1 cellular context compared by ENCODE assay signal in the genomic region with DNA sequence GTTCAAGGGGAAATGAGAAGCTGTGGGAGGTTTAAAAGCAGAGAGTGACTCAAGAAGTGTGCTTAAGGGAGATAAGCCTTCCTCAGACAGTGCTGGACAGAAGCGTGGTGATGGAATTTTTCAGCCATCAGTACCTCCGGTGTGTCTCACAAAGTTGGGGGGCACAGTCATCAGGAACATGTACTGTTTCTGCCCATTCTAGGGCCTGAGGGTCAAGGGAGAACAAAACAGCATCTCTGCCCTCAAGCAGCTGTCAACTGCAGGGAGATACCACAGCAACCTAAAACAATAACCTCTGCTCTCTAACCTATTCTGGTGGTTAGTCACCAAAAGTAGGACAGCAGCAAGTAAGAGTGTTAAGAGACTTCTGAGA.
A peak's percentile ranks its signal among the peaks of the same experiment; 100 is the strongest.
TF ChIP-seq lines count a peak whose summit lies in the region.

No MANE protein-coding gene starts in this region.

TF ChIP-seq in K562, 482 proteins besides CTCF, POLR2A, EP300 and RAD21 (continued from another document and continues in another):
- TF ChIP-seq, protein P1, sequence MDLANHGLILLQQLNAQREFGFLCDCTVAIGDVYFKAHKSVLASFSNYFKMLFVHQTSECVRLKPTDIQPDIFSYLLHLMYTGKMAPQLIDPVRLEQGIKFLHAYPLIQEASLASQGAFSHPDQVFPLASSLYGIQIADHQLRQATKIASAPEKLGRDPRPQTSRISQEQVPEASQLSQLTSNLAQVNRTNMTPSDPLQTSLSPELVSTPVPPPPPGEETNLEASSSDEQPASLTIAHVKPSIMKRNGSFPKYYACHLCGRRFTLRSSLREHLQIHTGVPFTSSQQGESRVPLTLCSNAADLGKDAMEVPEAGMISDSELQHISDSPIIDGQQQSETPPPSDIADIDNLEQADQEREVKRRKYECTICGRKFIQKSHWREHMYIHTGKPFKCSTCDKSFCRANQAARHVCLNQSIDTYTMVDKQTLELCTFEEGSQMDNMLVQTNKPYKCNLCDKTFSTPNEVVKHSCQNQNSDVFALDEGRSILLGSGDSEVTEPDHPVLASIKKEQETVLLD (IDR thresholded peaks at IDR 0.05): no peak
- TF ChIP-seq, protein P2, sequence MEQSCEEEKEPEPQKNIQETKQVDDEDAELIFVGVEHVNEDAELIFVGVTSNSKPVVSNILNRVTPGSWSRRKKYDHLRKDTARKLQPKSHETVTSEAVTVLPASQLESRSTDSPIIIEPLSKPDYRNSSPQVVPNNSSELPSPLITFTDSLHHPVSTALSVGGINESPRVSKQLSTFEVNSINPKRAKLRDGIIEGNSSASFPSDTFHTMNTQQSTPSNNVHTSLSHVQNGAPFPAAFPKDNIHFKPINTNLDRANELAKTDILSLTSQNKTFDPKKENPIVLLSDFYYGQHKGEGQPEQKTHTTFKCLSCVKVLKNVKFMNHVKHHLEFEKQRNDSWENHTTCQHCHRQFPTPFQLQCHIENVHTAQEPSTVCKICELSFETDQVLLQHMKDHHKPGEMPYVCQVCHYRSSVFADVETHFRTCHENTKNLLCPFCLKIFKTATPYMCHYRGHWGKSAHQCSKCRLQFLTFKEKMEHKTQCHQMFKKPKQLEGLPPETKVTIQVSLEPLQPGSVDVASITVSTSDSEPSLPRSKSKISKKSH (CRISPR knock-in tag; IDR thresholded peaks at IDR 0.05): no peak
- TF ChIP-seq, protein P3, sequence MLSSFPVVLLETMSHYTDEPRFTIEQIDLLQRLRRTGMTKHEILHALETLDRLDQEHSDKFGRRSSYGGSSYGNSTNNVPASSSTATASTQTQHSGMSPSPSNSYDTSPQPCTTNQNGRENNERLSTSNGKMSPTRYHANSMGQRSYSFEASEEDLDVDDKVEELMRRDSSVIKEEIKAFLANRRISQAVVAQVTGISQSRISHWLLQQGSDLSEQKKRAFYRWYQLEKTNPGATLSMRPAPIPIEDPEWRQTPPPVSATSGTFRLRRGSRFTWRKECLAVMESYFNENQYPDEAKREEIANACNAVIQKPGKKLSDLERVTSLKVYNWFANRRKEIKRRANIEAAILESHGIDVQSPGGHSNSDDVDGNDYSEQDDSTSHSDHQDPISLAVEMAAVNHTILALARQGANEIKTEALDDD (IDR thresholded peaks at IDR 0.05): peak; percentile 79
- TF ChIP-seq DPF2 (IDR thresholded peaks at IDR 0.05) (peak; percentile 98), NBN (IDR thresholded peaks at IDR 0.05; ENCODE audit: low read depth) (peak; percentile 45; the same call in 1 of the 2 replicates), NCOR1 (IDR thresholded peaks at IDR 0.05) (peak; percentile 90), FOXA3 (CRISPR knock-in tag; conservative IDR thresholded peaks at IDR 0.05 in 1 of 2, IDR thresholded peaks at IDR 0.05 in 1 of 2) (no peak), SMARCE1 (IDR thresholded peaks at IDR 0.05) (peak; percentile 98), MCM5 (IDR thresholded peaks at IDR 0.05; ENCODE audit: low read depth) (no peak), CAMTA2 (CRISPR knock-in tag; conservative IDR thresholded peaks at IDR 0.05) (no peak), KDM1A (IDR thresholded peaks at IDR 0.05) (peak; percentile 98; a peak in 3 of 4 replicates), MYNN (IDR thresholded peaks at IDR 0.05) (peak; percentile 63; the same call in 1 of the 2 replicates), MYNN (CRISPR knock-in tag; IDR thresholded peaks at IDR 0.05) (no peak), CREM (IDR thresholded peaks at IDR 0.05; ENCODE audit: low read depth) (peak; percentile 46; the same call in 1 of the 2 replicates), HIVEP1 (CRISPR knock-in tag; IDR thresholded peaks at IDR 0.05) (no peak), SOX6 (IDR thresholded peaks at IDR 0.05) (peak; percentile 59; the same call in 1 of the 2 replicates), HMGN3 (IDR thresholded peaks at IDR 0.05; ENCODE audit: borderline replicate concordance, extremely low read depth, insufficient read length, low read depth, low read length) (peak; percentile 43), JUN (IDR thresholded peaks at IDR 0.05; ENCODE audit: borderline replicate concordance, low read depth, low read length) (peak; percentile 72), JUN (CRISPR knock-in tag; IDR thresholded peaks at IDR 0.05; ENCODE audit: borderline replicate concordance) (no peak), ZNF175 (CRISPR knock-in tag; IDR thresholded peaks at IDR 0.05; ENCODE audit: low read depth) (0 out of 2 replicates have a peak, but pooled peaks have one; percentile 23), CCNT2 (IDR thresholded peaks at IDR 0.05; ENCODE audit: borderline replicate concordance, extremely low read depth, insufficient read length, low read depth, low read length) (peak; percentile 84), GATA2 (CRISPR knock-in tag; IDR thresholded peaks at IDR 0.05) (peak; percentile 76), JUND (IDR thresholded peaks at IDR 0.05; ENCODE audit: borderline replicate concordance, low read depth, low read length) (peak; percentile 91), JUND (tag; IDR thresholded peaks at IDR 0.05; ENCODE audit: borderline replicate concordance, low read depth, low read length) (peak; percentile 70; the same call in 1 of the 3 replicates), TAL1 (IDR thresholded peaks at IDR 0.05) (peak; percentile 86), SMARCC2 (IDR thresholded peaks at IDR 0.05; ENCODE audit: low read depth) (peak; percentile 90), ZC3H11A (IDR thresholded peaks at IDR 0.05; ENCODE audit: low read depth, low read length) (no peak), TSC22D4 (tag; IDR thresholded peaks at IDR 0.05) (no peak), FOSL1 (tag; conservative IDR thresholded peaks at IDR 0.05) (peak; percentile 24), CTBP1 (IDR thresholded peaks at IDR 0.05; ENCODE audit: borderline replicate concordance) (peak; percentile 67; the same call in 1 of the 2 replicates), ETV6 (IDR thresholded peaks at IDR 0.05; ENCODE audit: borderline replicate concordance in 1 of 2, low read depth in 2 of 2, low read length in 1 of 2) (no peak), ETV6 (CRISPR knock-in tag; IDR thresholded peaks at IDR 0.05; ENCODE audit: borderline replicate concordance) (no peak), SRSF1 (IDR thresholded peaks at IDR 0.05; ENCODE audit: low read depth, low read length) (no peak), POU5F1 (IDR thresholded peaks at IDR 0.05; ENCODE audit: borderline replicate concordance, low read depth, low read length, partially characterized antibody) (no peak), ARNT (IDR thresholded peaks at IDR 0.05) (peak in 1 of 2 experiments; percentile 68; a peak in 1 of 4 replicates), STAT5A (IDR thresholded peaks at IDR 0.05; ENCODE audit: borderline replicate concordance, low read length) (peak; percentile 80), NFXL1 (CRISPR knock-in tag; IDR thresholded peaks at IDR 0.05) (no peak), SMAD4 (CRISPR knock-in tag; conservative IDR thresholded peaks at IDR 0.05) (peak; percentile 66; the same call in 1 of the 2 replicates), MTA2 (IDR thresholded peaks at IDR 0.05; ENCODE audit: low read depth) (peak; percentile 88), ARHGAP35 (IDR thresholded peaks at IDR 0.05; ENCODE audit: partially characterized antibody) (no peak), SMARCA4 (IDR thresholded peaks at IDR 0.05) (peak; percentile 97), TEAD4 (IDR thresholded peaks at IDR 0.05; ENCODE audit: low read length) (peak; percentile 92), TEAD4 (CRISPR knock-in tag; IDR thresholded peaks at IDR 0.05; ENCODE audit: borderline replicate concordance) (no peak), KLF16 (IDR thresholded peaks at IDR 0.05) (peak; percentile 82), IRF2 (CRISPR knock-in tag; IDR thresholded peaks at IDR 0.05) (no peak), CC2D1A (IDR thresholded peaks at IDR 0.05) (0 out of 2 replicates have a peak, but pooled peaks have one; percentile 32), HSF4 (CRISPR knock-in tag; IDR thresholded peaks at IDR 0.05; ENCODE audit: borderline replicate concordance) (no peak), FOXP1 (CRISPR knock-in tag; IDR thresholded peaks at IDR 0.05) (no peak), CBFA2T2 (conservative IDR thresholded peaks at IDR 0.05) (peak; percentile 90), ETV1 (tag; conservative IDR thresholded peaks at IDR 0.05; ENCODE audit: low read depth) (peak; percentile 34; the same call in 1 of the 2 replicates)
- TF ChIP-seq, protein P4, sequence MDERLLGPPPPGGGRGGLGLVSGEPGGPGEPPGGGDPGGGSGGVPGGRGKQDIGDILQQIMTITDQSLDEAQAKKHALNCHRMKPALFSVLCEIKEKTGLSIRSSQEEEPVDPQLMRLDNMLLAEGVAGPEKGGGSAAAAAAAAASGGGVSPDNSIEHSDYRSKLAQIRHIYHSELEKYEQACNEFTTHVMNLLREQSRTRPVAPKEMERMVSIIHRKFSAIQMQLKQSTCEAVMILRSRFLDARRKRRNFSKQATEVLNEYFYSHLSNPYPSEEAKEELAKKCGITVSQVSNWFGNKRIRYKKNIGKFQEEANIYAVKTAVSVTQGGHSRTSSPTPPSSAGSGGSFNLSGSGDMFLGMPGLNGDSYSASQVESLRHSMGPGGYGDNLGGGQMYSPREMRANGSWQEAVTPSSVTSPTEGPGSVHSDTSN (CRISPR knock-in tag; IDR thresholded peaks at IDR 0.05; ENCODE audit: low read depth): no peak
- TF ChIP-seq, protein P4 (tag; conservative IDR thresholded peaks at IDR 0.05; ENCODE audit: low read depth): 0 out of 2 replicates have a peak, but pooled peaks have one; percentile 6
- TF ChIP-seq, protein P5, sequence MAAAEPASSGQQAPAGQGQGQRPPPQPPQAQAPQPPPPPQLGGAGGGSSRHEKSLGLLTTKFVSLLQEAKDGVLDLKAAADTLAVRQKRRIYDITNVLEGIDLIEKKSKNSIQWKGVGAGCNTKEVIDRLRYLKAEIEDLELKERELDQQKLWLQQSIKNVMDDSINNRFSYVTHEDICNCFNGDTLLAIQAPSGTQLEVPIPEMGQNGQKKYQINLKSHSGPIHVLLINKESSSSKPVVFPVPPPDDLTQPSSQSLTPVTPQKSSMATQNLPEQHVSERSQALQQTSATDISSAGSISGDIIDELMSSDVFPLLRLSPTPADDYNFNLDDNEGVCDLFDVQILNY (CRISPR knock-in tag; IDR thresholded peaks at IDR 0.05): no peak
- TF ChIP-seq, protein P6, sequence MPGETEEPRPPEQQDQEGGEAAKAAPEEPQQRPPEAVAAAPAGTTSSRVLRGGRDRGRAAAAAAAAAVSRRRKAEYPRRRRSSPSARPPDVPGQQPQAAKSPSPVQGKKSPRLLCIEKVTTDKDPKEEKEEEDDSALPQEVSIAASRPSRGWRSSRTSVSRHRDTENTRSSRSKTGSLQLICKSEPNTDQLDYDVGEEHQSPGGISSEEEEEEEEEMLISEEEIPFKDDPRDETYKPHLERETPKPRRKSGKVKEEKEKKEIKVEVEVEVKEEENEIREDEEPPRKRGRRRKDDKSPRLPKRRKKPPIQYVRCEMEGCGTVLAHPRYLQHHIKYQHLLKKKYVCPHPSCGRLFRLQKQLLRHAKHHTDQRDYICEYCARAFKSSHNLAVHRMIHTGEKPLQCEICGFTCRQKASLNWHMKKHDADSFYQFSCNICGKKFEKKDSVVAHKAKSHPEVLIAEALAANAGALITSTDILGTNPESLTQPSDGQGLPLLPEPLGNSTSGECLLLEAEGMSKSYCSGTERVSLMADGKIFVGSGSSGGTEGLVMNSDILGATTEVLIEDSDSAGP (CRISPR knock-in tag; IDR thresholded peaks at IDR 0.05): no peak
- TF ChIP-seq, protein P7, sequence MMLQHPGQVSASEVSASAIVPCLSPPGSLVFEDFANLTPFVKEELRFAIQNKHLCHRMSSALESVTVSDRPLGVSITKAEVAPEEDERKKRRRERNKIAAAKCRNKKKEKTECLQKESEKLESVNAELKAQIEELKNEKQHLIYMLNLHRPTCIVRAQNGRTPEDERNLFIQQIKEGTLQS (IDR thresholded peaks at IDR 0.05): peak; percentile 71
- TF ChIP-seq, protein P7 (CRISPR knock-in tag; conservative IDR thresholded peaks at IDR 0.05): 0 out of 2 replicates have a peak, but pooled peaks have one; percentile 22
- TF ChIP-seq, protein P8, sequence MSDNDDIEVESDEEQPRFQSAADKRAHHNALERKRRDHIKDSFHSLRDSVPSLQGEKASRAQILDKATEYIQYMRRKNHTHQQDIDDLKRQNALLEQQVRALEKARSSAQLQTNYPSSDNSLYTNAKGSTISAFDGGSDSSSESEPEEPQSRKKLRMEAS (CRISPR knock-in tag; IDR thresholded peaks at IDR 0.05): 0 out of 2 replicates have a peak, but pooled peaks have one; percentile 23
- TF ChIP-seq, protein P9, sequence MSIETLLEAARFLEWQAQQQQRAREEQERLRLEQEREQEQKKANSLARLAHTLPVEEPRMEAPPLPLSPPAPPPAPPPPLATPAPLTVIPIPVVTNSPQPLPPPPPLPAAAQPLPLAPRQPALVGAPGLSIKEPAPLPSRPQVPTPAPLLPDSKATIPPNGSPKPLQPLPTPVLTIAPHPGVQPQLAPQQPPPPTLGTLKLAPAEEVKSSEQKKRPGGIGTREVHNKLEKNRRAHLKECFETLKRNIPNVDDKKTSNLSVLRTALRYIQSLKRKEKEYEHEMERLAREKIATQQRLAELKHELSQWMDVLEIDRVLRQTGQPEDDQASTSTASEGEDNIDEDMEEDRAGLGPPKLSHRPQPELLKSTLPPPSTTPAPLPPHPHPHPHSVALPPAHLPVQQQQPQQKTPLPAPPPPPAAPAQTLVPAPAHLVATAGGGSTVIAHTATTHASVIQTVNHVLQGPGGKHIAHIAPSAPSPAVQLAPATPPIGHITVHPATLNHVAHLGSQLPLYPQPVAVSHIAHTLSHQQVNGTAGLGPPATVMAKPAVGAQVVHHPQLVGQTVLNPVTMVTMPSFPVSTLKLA (conservative IDR thresholded peaks at IDR 0.05): peak in 1 of 2 experiments; percentile 61; a peak in 2 of 4 replicates
- TF ChIP-seq, protein P10, sequence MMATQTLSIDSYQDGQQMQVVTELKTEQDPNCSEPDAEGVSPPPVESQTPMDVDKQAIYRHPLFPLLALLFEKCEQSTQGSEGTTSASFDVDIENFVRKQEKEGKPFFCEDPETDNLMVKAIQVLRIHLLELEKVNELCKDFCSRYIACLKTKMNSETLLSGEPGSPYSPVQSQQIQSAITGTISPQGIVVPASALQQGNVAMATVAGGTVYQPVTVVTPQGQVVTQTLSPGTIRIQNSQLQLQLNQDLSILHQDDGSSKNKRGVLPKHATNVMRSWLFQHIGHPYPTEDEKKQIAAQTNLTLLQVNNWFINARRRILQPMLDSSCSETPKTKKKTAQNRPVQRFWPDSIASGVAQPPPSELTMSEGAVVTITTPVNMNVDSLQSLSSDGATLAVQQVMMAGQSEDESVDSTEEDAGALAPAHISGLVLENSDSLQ (IDR thresholded peaks at IDR 0.05): peak; percentile 61
